Comparison of ENCODE assay signal across 1 cellular context in the genomic region with DNA sequence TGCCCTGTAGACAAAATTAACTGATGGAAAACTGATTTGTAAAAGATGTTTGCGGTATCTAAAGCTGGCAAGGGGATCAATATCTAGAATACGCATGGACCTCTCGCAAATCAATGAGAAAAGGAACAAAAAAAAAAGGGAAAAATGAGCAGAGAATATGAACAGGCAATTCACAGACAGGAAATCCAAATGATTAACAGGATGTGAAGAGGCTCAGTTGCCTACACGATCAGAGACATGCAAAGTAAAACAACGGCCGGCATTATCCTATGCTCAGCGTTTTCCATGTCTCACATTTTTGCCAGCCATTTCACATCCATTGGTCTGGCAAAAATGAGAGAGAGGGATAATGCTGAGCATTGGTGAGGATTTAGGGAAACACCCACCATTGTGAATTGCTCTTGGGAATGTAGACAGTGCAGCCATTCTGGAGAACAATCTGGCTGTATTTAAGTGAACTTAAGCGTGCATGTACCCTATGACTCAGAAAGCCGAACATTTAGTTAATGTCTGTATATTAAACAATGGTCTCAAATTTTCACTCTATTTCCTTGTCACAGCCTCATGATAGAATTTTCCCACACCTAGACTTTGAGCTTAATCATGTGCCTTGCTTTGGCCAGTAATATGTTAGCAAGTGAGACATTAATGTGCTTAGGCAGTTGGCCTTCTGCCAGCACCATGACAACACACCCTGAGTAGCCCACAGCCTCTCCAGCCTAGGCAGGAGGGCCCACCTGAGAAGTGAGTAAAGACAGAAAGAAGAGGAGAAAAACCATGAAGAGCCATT.
TF ChIP-seq lines count a peak whose summit lies in the region.

No MANE protein-coding gene starts in this region.

TF ChIP-seq in HEK293, 187 proteins besides CTCF, POLR2A, EP300 and RAD21 (continued from another document):
- TF ChIP-seq, protein P1, sequence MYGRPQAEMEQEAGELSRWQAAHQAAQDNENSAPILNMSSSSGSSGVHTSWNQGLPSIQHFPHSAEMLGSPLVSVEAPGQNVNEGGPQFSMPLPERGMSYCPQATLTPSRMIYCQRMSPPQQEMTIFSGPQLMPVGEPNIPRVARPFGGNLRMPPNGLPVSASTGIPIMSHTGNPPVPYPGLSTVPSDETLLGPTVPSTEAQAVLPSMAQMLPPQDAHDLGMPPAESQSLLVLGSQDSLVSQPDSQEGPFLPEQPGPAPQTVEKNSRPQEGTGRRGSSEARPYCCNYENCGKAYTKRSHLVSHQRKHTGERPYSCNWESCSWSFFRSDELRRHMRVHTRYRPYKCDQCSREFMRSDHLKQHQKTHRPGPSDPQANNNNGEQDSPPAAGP (tag by site-specific recombination; IDR thresholded peaks at IDR 0.05): no peak
- TF ChIP-seq ZNF623 (tag by site-specific recombination; IDR thresholded peaks at IDR 0.05) (no peak), ZNF521 (tag by site-specific recombination; IDR thresholded peaks at IDR 0.05) (no peak), ZNF426 (tag by site-specific recombination; IDR thresholded peaks at IDR 0.05) (no peak), ZFP69B (tag by site-specific recombination; IDR thresholded peaks at IDR 0.05) (peak; percentile 74; the same call in 1 of the 2 replicates), ZNF175 (tag by site-specific recombination; IDR thresholded peaks at IDR 0.05) (no peak), SETDB1 (IDR thresholded peaks at IDR 0.05; ENCODE audit: insufficient read length, low read length) (peak; percentile 57), ZNF146 (tag by site-specific recombination; IDR thresholded peaks at IDR 0.05) (no peak), ZBTB20 (tag by site-specific recombination; IDR thresholded peaks at IDR 0.05) (no peak)
- TF ChIP-seq, protein P2, sequence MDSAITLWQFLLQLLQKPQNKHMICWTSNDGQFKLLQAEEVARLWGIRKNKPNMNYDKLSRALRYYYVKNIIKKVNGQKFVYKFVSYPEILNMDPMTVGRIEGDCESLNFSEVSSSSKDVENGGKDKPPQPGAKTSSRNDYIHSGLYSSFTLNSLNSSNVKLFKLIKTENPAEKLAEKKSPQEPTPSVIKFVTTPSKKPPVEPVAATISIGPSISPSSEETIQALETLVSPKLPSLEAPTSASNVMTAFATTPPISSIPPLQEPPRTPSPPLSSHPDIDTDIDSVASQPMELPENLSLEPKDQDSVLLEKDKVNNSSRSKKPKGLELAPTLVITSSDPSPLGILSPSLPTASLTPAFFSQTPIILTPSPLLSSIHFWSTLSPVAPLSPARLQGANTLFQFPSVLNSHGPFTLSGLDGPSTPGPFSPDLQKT (IDR thresholded peaks at IDR 0.05; ENCODE audit: borderline replicate concordance, low read depth, low read length): no peak
- TF ChIP-seq, protein P3, sequence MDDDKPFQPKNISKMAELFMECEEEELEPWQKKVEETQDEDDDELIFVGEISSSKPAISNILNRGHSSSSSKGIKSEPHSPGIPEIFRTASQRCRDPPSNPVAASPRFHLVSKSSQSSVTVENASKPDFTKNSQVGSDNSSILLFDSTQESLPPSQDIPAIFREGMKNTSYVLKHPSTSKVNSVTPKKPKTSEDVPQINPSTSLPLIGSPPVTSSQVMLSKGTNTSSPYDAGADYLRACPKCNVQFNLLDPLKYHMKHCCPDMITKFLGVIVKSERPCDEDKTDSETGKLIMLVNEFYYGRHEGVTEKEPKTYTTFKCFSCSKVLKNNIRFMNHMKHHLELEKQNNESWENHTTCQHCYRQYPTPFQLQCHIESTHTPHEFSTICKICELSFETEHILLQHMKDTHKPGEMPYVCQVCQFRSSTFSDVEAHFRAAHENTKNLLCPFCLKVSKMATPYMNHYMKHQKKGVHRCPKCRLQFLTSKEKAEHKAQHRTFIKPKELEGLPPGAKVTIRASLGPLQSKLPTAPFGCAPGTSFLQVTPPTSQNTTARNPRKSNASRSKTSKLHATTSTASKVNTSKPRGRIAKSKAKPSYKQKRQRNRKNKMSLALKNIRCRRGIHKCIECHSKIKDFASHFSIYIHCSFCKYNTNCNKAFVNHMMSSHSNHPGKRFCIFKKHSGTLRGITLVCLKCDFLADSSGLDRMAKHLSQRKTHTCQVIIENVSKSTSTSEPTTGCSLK (tag by site-specific recombination; IDR thresholded peaks at IDR 0.05): no peak
- TF ChIP-seq, protein P4, sequence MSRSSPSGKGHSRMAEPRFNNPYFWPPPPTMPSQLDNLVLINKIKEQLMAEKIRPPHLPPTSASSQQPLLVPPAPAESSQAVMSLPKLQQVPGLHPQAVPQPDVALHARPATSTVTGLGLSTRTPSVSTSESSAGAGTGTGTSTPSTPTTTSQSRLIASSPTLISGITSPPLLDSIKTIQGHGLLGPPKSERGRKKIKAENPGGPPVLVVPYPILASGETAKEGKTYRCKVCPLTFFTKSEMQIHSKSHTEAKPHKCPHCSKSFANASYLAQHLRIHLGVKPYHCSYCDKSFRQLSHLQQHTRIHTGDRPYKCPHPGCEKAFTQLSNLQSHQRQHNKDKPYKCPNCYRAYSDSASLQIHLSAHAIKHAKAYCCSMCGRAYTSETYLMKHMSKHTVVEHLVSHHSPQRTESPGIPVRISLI (tag by site-specific recombination; IDR thresholded peaks at IDR 0.05): no peak
- TF ChIP-seq, protein P5, sequence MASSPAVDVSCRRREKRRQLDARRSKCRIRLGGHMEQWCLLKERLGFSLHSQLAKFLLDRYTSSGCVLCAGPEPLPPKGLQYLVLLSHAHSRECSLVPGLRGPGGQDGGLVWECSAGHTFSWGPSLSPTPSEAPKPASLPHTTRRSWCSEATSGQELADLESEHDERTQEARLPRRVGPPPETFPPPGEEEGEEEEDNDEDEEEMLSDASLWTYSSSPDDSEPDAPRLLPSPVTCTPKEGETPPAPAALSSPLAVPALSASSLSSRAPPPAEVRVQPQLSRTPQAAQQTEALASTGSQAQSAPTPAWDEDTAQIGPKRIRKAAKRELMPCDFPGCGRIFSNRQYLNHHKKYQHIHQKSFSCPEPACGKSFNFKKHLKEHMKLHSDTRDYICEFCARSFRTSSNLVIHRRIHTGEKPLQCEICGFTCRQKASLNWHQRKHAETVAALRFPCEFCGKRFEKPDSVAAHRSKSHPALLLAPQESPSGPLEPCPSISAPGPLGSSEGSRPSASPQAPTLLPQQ (tag by site-specific recombination; IDR thresholded peaks at IDR 0.05): peak; percentile 80
